21 cellular contexts compared by ENCODE assay signal in the genomic region with DNA sequence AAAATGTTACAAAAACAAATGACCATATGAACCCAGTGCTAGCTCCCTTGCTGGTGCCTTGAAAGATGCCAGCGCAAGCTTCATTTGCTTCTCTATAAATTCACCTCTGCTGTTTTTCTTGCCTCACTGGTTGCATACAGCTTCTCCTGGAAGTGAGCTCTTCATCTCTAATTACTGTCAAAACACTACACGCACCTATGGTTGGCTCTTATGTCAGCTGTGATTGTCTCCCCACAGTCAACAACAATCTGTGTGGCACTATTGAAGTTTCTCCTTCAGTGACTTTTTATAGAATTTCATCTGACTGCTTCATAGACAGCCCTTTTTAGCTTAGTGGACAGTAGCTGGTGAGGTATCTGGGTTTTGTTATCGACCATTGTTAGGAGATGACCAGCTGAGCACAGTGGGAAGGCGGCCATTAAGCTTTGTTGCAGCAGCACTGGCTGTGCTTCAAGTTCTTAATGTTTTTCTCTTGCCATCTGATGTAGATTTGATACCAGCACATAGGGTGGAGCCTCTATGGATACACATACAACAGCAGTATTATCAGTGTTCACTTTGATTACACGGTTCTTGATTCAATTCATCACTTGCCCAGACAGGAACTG.
A peak's percentile ranks its signal among the peaks of the same experiment; 100 is the strongest.
DNase-seq lines count a peak whose midpoint lies in the region; ATAC-seq, FAIRE-seq and TF ChIP-seq lines count a peak whose summit lies in the region.
"Had no signal": no experiment of that assay in that cellular context is flagged by ENCODE, and none has a peak within 500 bp of the region (broad histone marks: within the 10 kb centered on the region; RNA-seq: fewer than 3 reads in every experiment).

No MANE protein-coding gene starts in this region.

- no peak overlapping the region for H3K27ac ChIP-seq in mammary epithelial cell (ENCODE audit: insufficient read depth, low read depth, low read length)
- no peak overlapping the region for H3K27ac ChIP-seq in breast epithelium
- H3K27ac ChIP-seq in dorsolateral prefrontal cortex = no peak overlapping the region
- H3K27ac ChIP-seq: 22Rv1; BLaER1 treated with 17β-estradiol and CSF1 and Interleukin-3, amounts not matched to agents 10 nM and 100 nM; esophagus muscularis mucosa; thyroid gland had no signal

- no peak for FAIRE-seq in bronchial epithelial cell (lab: Jason Lieb, UNC)
- FAIRE-seq: HepG2, islet of Langerhans had no signal

- H3K36me3 ChIP-seq in mammary epithelial cell (ENCODE audit: insufficient read depth, low read length) = no peaks in the 10 kb centered on the region
- no peaks in the 10 kb centered on the region for H3K36me3 ChIP-seq in breast epithelium
- H3K36me3 ChIP-seq in bronchial epithelial cell (ENCODE audit: control insufficient read depth, insufficient read depth, low read length) = no peaks in the 10 kb centered on the region
- H3K36me3 ChIP-seq: BLaER1 treated with 17β-estradiol and CSF1 and Interleukin-3, amounts not matched to agents 10 nM and 100 nM; esophagus muscularis mucosa; thyroid gland had no signal

- in situ Hi-C loops in mammary epithelial cell (cut with MboI; ENCODE audit: low sequenced_read_pairs in 2 of 2) = no loop called here

- no peaks in the 10 kb centered on the region for H3K79me2 ChIP-seq in mammary epithelial cell (ENCODE audit: insufficient read depth, low read length)

- no peak overlapping the region for H3K4me2 ChIP-seq in mammary epithelial cell (ENCODE audit: insufficient read depth, low read depth, low read length)
- H3K4me2 ChIP-seq: BLaER1 treated with 17β-estradiol and CSF1 and Interleukin-3, amounts not matched to agents 10 nM and 100 nM had no signal

- H3K27me3 ChIP-seq in mammary epithelial cell (ENCODE audit: insufficient read depth, low read length) (no peaks in the 10 kb centered on the region), breast epithelium (no peaks in the 10 kb centered on the region), bronchial epithelial cell (ENCODE audit: control insufficient read depth, insufficient read depth, low read length) (no peaks in the 10 kb centered on the region), dorsolateral prefrontal cortex (no peaks in the 10 kb centered on the region)
- H3K27me3 ChIP-seq: BLaER1 treated with 17β-estradiol and CSF1 and Interleukin-3, amounts not matched to agents 10 nM and 100 nM; esophagus muscularis mucosa; thyroid gland had no signal

- no peaks in the 10 kb centered on the region for H4K20me1 ChIP-seq in mammary epithelial cell (ENCODE audit: insufficient read depth, low read length)
- H4K20me1 ChIP-seq: BLaER1 treated with 17β-estradiol and CSF1 and Interleukin-3, amounts not matched to agents 10 nM and 100 nM had no signal

- no TSS peak for BruUV-seq in mammary epithelial cell (replicated peaks; lab: Mats Ljungman, UMichigan)

- CTCF ChIA-PET in mammary epithelial cell (lab: Charles Lee; ENCODE audit: low non-redundant PET) = interaction anchor here (0.7 kb wide), 1 partner anchor 288 kb away, joined by 3 read pairs; no protein-coding TSS in a partner anchor

- no peak overlapping the region for H3K9ac ChIP-seq in mammary epithelial cell (ENCODE audit: insufficient read depth, low read length)
- H3K9ac ChIP-seq: BLaER1 treated with 17β-estradiol and CSF1 and Interleukin-3, amounts not matched to agents 10 nM and 100 nM had no signal

- peak overlapping the region; percentile 33 for H2AFZ ChIP-seq in mammary epithelial cell (ENCODE audit: low read depth, low read length)

- H3K4me3 ChIP-seq in mammary epithelial cell (replicated peaks in 1 of 3; ENCODE audit: insufficient read depth in 1 of 3, low read depth in 2 of 3, low read length in 3 of 3) (no peak overlapping the region), breast epithelium (no peak overlapping the region), bronchial epithelial cell (ENCODE audit: low read depth, low read length) (no peak overlapping the region), dorsolateral prefrontal cortex (no peak overlapping the region)
- H3K4me3 ChIP-seq: BLaER1 treated with 17β-estradiol and CSF1 and Interleukin-3, amounts not matched to agents 10 nM and 100 nM; esophagus muscularis mucosa; thyroid gland had no signal

- 88% methylated on average over 5 of the region's 5 CpGs for WGBS in mammary epithelial cell (ENCODE audit: low coverage, missing lambda C conversion rate)

- H3K4me1 ChIP-seq in mammary epithelial cell (ENCODE audit: insufficient read depth, low read length) (no peaks in the 10 kb centered on the region), breast epithelium (no peaks in the 10 kb centered on the region)
- H3K4me1 ChIP-seq: BLaER1 treated with 17β-estradiol and CSF1 and Interleukin-3, amounts not matched to agents 10 nM and 100 nM; thyroid gland had no signal

- intact Hi-C loops in mammary epithelial cell (cut with micrococcal nuclease) = no loop called here
- intact Hi-C loops in breast epithelium (cut with DNase I; ENCODE audit: low total_unique reads) = no loop called here
- intact Hi-C loops in dorsolateral prefrontal cortex (cut with DNase I) = no loop called here
- intact Hi-C loops in sciatic nerve (cut with DNase I) = no loop called here

- H3K9me3 ChIP-seq in mammary epithelial cell (replicated peaks; ENCODE audit: insufficient read depth, low read length) (no peaks in the 10 kb centered on the region), breast epithelium (no peaks in the 10 kb centered on the region)
- H3K9me3 ChIP-seq: BLaER1 treated with 17β-estradiol and CSF1 and Interleukin-3, amounts not matched to agents 10 nM and 100 nM; esophagus muscularis mucosa; thyroid gland had no signal

- no peak for DNase-seq in mammary epithelial cell
- DNase-seq in breast epithelium (ENCODE audit: low spot score in 2 of 2) = no peak
- DNase-seq in NCI-H2196 (lab: John Stamatoyannopoulos, UW; ENCODE audit: unreplicated experiment) = peak; percentile 83
- DNase-seq in bronchial epithelial cell (ENCODE audit: low read depth) = peak; percentile 30
- DNase-seq in activated CD4-positive, alpha-beta T cell treated with anti-CD3 and anti-CD28 coated beads for 48 hours = no peak
- no peak for DNase-seq in dorsolateral prefrontal cortex
- no peak for DNase-seq in RPMI8226
- DNase-seq in sciatic nerve (ENCODE audit: low spot score) = no peak
- DNase-seq: activated CD4-positive, CD25-positive, alpha-beta regulatory T cell; activated CD8-positive, alpha-beta memory T cell treated with anti-CD3 and anti-CD28 coated beads, Interleukin-2, amount 10 ng/mL, durations not matched to agents 7 days and 5 days; activated gamma-delta T cell treated with Interleukin-2 at 50 U/mL for 16 hours; dermis blood vessel endothelial cell; glutamatergic neuron; stimulated activated CD4-positive, alpha-beta T cell treated with anti-CD3 and anti-CD28 coated beads, Interleukin-4, amount 100 ng/mL, for 24 hours; thyroid gland had no signal

- dilution Hi-C loops in mammary epithelial cell (cut with HindIII; ENCODE audit: low sequenced_read_pairs) = no loop called here

- TF ChIP-seq CTCF in mammary epithelial cell (conservative IDR thresholded peaks at IDR 0.05 in 1 of 2, IDR thresholded peaks at IDR 0.05 in 1 of 2; ENCODE audit: extremely low read depth in 1 of 2, insufficient read depth in 1 of 2, low read depth in 1 of 2, low read length in 2 of 2) (no peak), breast epithelium (IDR thresholded peaks at IDR 0.05) (no peak), bronchial epithelial cell (IDR thresholded peaks at IDR 0.05; ENCODE audit: insufficient read depth, low read length, severe bottlenecking) (no peak), dorsolateral prefrontal cortex (IDR thresholded peaks at IDR 0.05 in 54 of 56, conservative IDR thresholded peaks at IDR 0.05 in 2 of 56; ENCODE audit: low read depth in 1 of 56, partially characterized antibody in 56 of 56) (no peak)

- ATAC-seq in sciatic nerve = no peak
- ATAC-seq: activated CD8-positive, alpha-beta memory T cell treated with anti-CD3 and anti-CD28 coated beads, Interleukin-2, amount 10 ng/mL, durations not matched to agents 7 days and 5 days; HepG2; Right ventricle myocardium inferior had no signal

- no peak for TF ChIP-seq POLR2A in breast epithelium (IDR thresholded peaks at IDR 0.05)

Comparison
In these comparisons a context has a peak if more than half of its experiments do, and no peak if none do; other contexts are left out.
1. DNase-seq: peak in NCI-H2196 (single experiment) and bronchial epithelial cell (single experiment); none in mammary epithelial cell (single experiment), breast epithelium (0 of 2), activated CD4-positive, alpha-beta T cell treated with anti-CD3 and anti-CD28 coated beads for 48 hours (single experiment), dorsolateral prefrontal cortex (0 of 10), RPMI8226 (single experiment) and sciatic nerve (single experiment).